Comparison of ENCODE assay signal across 29 cellular contexts in genomic region chr3:194165619-194166018, GRCh38. TPM values are rescaled to one million over a fixed set of nuclear protein-coding genes. Genes with fewer than 3 reads are reported as not detected.
DNase-seq lines count a peak whose midpoint lies in the region; ATAC-seq and TF ChIP-seq lines count a peak whose summit lies in the region.
"Had no signal": no experiment of that assay in that cellular context is flagged by ENCODE, and none has a peak within 500 bp of the region (broad histone marks: within the 10 kb centered on the region; RNA-seq: fewer than 3 reads in every experiment).

No MANE protein-coding gene starts in this region.

- DNase-seq in NCI-H146 (lab: John Stamatoyannopoulos, UW) (peak; percentile 34), NCI-H146 treated with DMSO at 0.1 percent for 48 hours (lab: John Stamatoyannopoulos, UW; ENCODE audit: unreplicated experiment) (no peak), NCI-H2029 (lab: John Stamatoyannopoulos, UW) (peak; percentile 46), WTC11 (ENCODE audit: low spot score) (no peak), T-helper 1 cell (no peak), GM13976 (ENCODE audit: low spot score) (no peak)
- no peak for DNase-seq in activated CD8-positive, alpha-beta memory T cell treated with anti-CD3 and anti-CD28 coated beads, Interleukin-2, amount 50 U/mL, for 48 hours
- DNase-seq: 8988T; activated CD4-positive, alpha-beta T cell treated with anti-CD3 and anti-CD28 coated beads for 36 hours; amniotic stem cell; brain microvascular endothelial cell; Caco-2; DND-41; dorsolateral prefrontal cortex; foreskin melanocyte; GOT3; kidney; left ventricle myocardium superior; midbrain; naive thymus-derived CD4-positive, alpha-beta T cell; NCI-H1417; NCI-H2107; Right ventricle myocardium superior; upper lobe of left lung had no signal

- H2AFZ ChIP-seq in parathyroid adenoma, result peak overlapping the region; percentile 5

- no peaks in the 10 kb centered on the region for H3K36me3 ChIP-seq in parathyroid adenoma (ENCODE audit: control insufficient read depth, insufficient read depth, low read length)
- H3K36me3 ChIP-seq: brain microvascular endothelial cell, upper lobe of left lung had no signal

- CTCF ChIA-PET in WTC11 (lab: Charles Lee), result interaction anchor here (0.8 to 3.2 kb wide), 3 partner anchors 24 to 150 kb away, joined by 3 to 26 read pairs (median 4); no protein-coding TSS in a partner anchor

- no peak overlapping the region for H3K4me3 Mint-ChIP-seq in WTC11
- H3K4me3 Mint-ChIP-seq: activated CD4-positive, alpha-beta T cell treated with anti-CD3 and anti-CD28 coated beads for 36 hours; activated naive CD4-positive, alpha-beta T cell treated with anti-CD3 and anti-CD28 coated beads, Interleukin-2, amount 50 U/mL, for 24 hours; naive thymus-derived CD4-positive, alpha-beta T cell; stimulated activated memory B cell treated with anti-CD40 and anti-IgM and Interleukin-4, amounts not matched to agents 10 μg/mL and 1 μg/mL and 100 μg/mL, for 72 hours; T-helper 2 cell treated with Interferon-gamma antibody and Interleukin-4, amounts not matched to agents 5 μg/mL and 100 μg/mL, for 36 hours had no signal

- H3K27ac Mint-ChIP-seq in WTC11, result 0 out of 2 replicates have a peak overlapping the region, but pooled peaks have one; percentile 44
- H3K27ac Mint-ChIP-seq: activated CD4-positive, alpha-beta T cell treated with anti-CD3 and anti-CD28 coated beads for 36 hours; activated naive CD4-positive, alpha-beta T cell treated with anti-CD3 and anti-CD28 coated beads, Interleukin-2, amount 50 U/mL, for 24 hours; CD14-positive monocyte; naive thymus-derived CD4-positive, alpha-beta T cell; stimulated activated memory B cell treated with anti-CD40 and anti-IgM and Interleukin-4, amounts not matched to agents 10 μg/mL and 1 μg/mL and 100 μg/mL, for 72 hours; T-helper 2 cell treated with Interferon-gamma antibody and Interleukin-4, amounts not matched to agents 5 μg/mL and 100 μg/mL, for 36 hours had no signal

- H3K27me3 ChIP-seq in parathyroid adenoma (ENCODE audit: control insufficient read depth, insufficient read depth, low read length), result no peaks in the 10 kb centered on the region
- H3K27me3 ChIP-seq: upper lobe of left lung had no signal

- peak overlapping the region; percentile 97 for H3K27ac ChIP-seq in parathyroid adenoma
- H3K27ac ChIP-seq: brain microvascular endothelial cell, dorsolateral prefrontal cortex had no signal

- no peaks in the 10 kb centered on the region for H3K9me3 ChIP-seq in parathyroid adenoma (ENCODE audit: control insufficient read depth, low read length)
- H3K9me3 ChIP-seq: Caco-2, upper lobe of left lung had no signal

- no peak overlapping the region for H3K4me3 ChIP-seq in parathyroid adenoma (ENCODE audit: low read depth, low read length)
- H3K4me3 ChIP-seq: dorsolateral prefrontal cortex, upper lobe of left lung had no signal

- H3K4me2 ChIP-seq in parathyroid adenoma (ENCODE audit: low read length), result no peak overlapping the region

- ATAC-seq in WTC11, result no peak
- ATAC-seq: activated CD4-positive, alpha-beta T cell treated with anti-CD3 and anti-CD28 coated beads for 36 hours; left ventricle myocardium superior; naive thymus-derived CD4-positive, alpha-beta T cell; stimulated activated memory B cell treated with anti-CD40 and anti-IgM and Interleukin-4, amounts not matched to agents 10 μg/mL and 1 μg/mL and 100 μg/mL, for 72 hours had no signal

- TF ChIP-seq CTCF in WTC11 (IDR thresholded peaks at IDR 0.05), result no peak
- no peak for TF ChIP-seq CTCF in parathyroid adenoma (IDR thresholded peaks at IDR 0.05)
- TF ChIP-seq CTCF in GM13976 (IDR thresholded peaks at IDR 0.05; ENCODE audit: borderline replicate concordance, control extremely low read depth, extremely low read depth, insufficient read depth, missing control alignments), result no peak

- H3K4me1 Mint-ChIP-seq in WTC11, result peaks cover 75% of the 10 kb centered on the region
- H3K4me1 Mint-ChIP-seq: activated CD4-positive, alpha-beta T cell treated with anti-CD3 and anti-CD28 coated beads for 36 hours; activated naive CD4-positive, alpha-beta T cell treated with anti-CD3 and anti-CD28 coated beads, Interleukin-2, amount 50 U/mL, for 24 hours had no signal

- in situ Hi-C loops in GM13976 (cut with MboI; ENCODE audit: low sequenced_read_pairs, unreplicated experiment), result no loop called here

- no peaks in the 10 kb centered on the region for H3K79me2 ChIP-seq in parathyroid adenoma

- no peaks in the 10 kb centered on the region for H3K27me3 Mint-ChIP-seq in WTC11 (ENCODE audit: low read depth)

- H3K9me3 Mint-ChIP-seq in WTC11, result no peaks in the 10 kb centered on the region
- H3K9me3 Mint-ChIP-seq: activated naive CD4-positive, alpha-beta T cell treated with anti-CD3 and anti-CD28 coated beads, Interleukin-2, amount 50 U/mL, for 24 hours; naive thymus-derived CD4-positive, alpha-beta T cell; stimulated activated memory B cell treated with anti-CD40 and anti-IgM and Interleukin-4, amounts not matched to agents 10 μg/mL and 1 μg/mL and 100 μg/mL, for 72 hours; T-helper 2 cell treated with Interferon-gamma antibody and Interleukin-4, amounts not matched to agents 5 μg/mL and 100 μg/mL, for 36 hours had no signal

- no peaks in the 10 kb centered on the region for H3K36me3 Mint-ChIP-seq in WTC11
- H3K36me3 Mint-ChIP-seq: activated naive CD4-positive, alpha-beta T cell treated with anti-CD3 and anti-CD28 coated beads, Interleukin-2, amount 50 U/mL, for 24 hours; CD14-positive monocyte; naive thymus-derived CD4-positive, alpha-beta T cell; stimulated activated memory B cell treated with anti-CD40 and anti-IgM and Interleukin-4, amounts not matched to agents 10 μg/mL and 1 μg/mL and 100 μg/mL, for 72 hours had no signal

- POLR2A ChIA-PET in WTC11 (lab: Charles Lee), result interaction anchor here (0.5 to 1.5 kb wide), 2 partner anchors 29 to 32 kb away, joined by 3 read pairs; no protein-coding TSS in a partner anchor

- no peak overlapping the region for H3K9ac ChIP-seq in parathyroid adenoma

- peaks cover 95% of the 10 kb centered on the region for H3K4me1 ChIP-seq in parathyroid adenoma

TF ChIP-seq in WTC11, 78 proteins besides CTCF, POLR2A, EP300 and RAD21 (continues in another document):
- TF ChIP-seq ZSCAN18 (CRISPR knock-in tag; IDR thresholded peaks at IDR 0.05) (no peak), EMX1 (CRISPR knock-in tag; IDR thresholded peaks at IDR 0.05) (no peak), FOXP1 (CRISPR knock-in tag; IDR thresholded peaks at IDR 0.05; ENCODE audit: borderline replicate concordance) (no peak), SOX15 (CRISPR knock-in tag; IDR thresholded peaks at IDR 0.05) (no peak), MAX (CRISPR knock-in tag; IDR thresholded peaks at IDR 0.05) (no peak), ZNF263 (CRISPR knock-in tag; IDR thresholded peaks at IDR 0.05; ENCODE audit: low read depth) (no peak), PRDM15 (CRISPR knock-in tag; IDR thresholded peaks at IDR 0.05) (no peak), FOXK1 (CRISPR knock-in tag; IDR thresholded peaks at IDR 0.05) (no peak), PRRX2 (CRISPR knock-in tag; IDR thresholded peaks at IDR 0.05) (no peak), ZNF671 (CRISPR knock-in tag; IDR thresholded peaks at IDR 0.05) (no peak), ATF1 (CRISPR knock-in tag; IDR thresholded peaks at IDR 0.05) (no peak), HMGA2 (CRISPR knock-in tag; IDR thresholded peaks at IDR 0.05) (no peak)

RNA-seq across cellular contexts. Expression of gene HES1, which starts 29.7 kb away (rescaled TPM):
- total RNA-seq in WTC11 (2021), result 28.4 to 65.9 TPM (median 62.3 TPM) in 3 replicates

Comparison
In these comparisons a context has a peak if more than half of its experiments do, and no peak if none do; other contexts are left out.
1. DNase-seq: peak in NCI-H146 (single experiment) and NCI-H2029 (single experiment); none in NCI-H146 treated with DMSO at 0.1 percent for 48 hours (single experiment), WTC11 (single experiment), T-helper 1 cell (0 of 5), GM13976 (single experiment) and activated CD8-positive, alpha-beta memory T cell treated with anti-CD3 and anti-CD28 coated beads, Interleukin-2, amount 50 U/mL, for 48 hours (single experiment).